ENCODE assay signal across 9 cellular contexts in the genomic region with DNA sequence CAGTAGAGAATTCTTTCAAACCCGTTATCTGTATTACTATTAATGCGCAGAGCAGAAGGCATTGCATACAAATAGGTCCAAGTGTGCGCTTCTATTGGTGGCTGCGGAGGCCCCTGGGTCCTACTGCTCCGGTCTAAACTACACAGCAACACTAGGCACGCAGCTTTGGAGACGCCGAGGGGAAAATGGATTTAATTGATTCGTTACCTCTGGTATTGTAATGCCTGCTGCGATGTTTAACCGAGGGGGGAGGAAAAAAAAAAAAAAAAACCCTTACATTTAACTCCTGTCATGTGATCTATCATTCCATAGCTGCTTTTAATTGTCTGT. TPM values are rescaled to one million over a fixed set of nuclear protein-coding genes. Genes with fewer than 3 reads are reported as not detected.
A peak's percentile ranks its signal among the peaks of the same experiment; 100 is the strongest.
DNase-seq lines count a peak whose midpoint lies in the region; ATAC-seq and TF ChIP-seq lines count a peak whose summit lies in the region.
"Had no signal": no experiment of that assay in that cellular context is flagged by ENCODE, and none has a peak within 500 bp of the region (broad histone marks: within the 10 kb centered on the region; RNA-seq: fewer than 3 reads in every experiment).

ROBO1 (minus strand) TSS at position 46 of the 330 bp plus-strand sequence.

- no peaks in the 10 kb centered on the region for H3K36me3 ChIP-seq in H7 (replicated peaks; ENCODE audit: control insufficient read depth, insufficient read depth, low read length)
- H3K36me3 ChIP-seq in SK-N-MC (ENCODE audit: insufficient read depth, low read length) = no peaks in the 10 kb centered on the region

- H3K4me3 ChIP-seq in H7 (ENCODE audit: insufficient read depth, low read depth, low read length) (peak within 1 kb of the TSS; percentile 44), SK-N-MC (peak within 1 kb of the TSS; percentile 84)

- peaks cover 2% of the 10 kb centered on the region for H3K27me3 Mint-ChIP-seq in glutamatergic neuron (ENCODE audit: unreplicated experiment)

- no peak within 1 kb of the TSS for H3K9ac ChIP-seq in SK-N-MC (ENCODE audit: insufficient read length)

- no peaks in the 10 kb centered on the region for H3K9me3 ChIP-seq in SK-N-MC (ENCODE audit: low read depth, low read length)

- H3K4me1 Mint-ChIP-seq in glutamatergic neuron (ENCODE audit: low read depth, unreplicated experiment) = peaks cover 7% of the 10 kb centered on the region
- H3K4me1 Mint-ChIP-seq: T-cell had no signal

- no peaks in the 10 kb centered on the region for H3K36me3 Mint-ChIP-seq in glutamatergic neuron (ENCODE audit: unreplicated experiment)
- H3K36me3 Mint-ChIP-seq: T-cell had no signal

- H3K27ac Mint-ChIP-seq in glutamatergic neuron (ENCODE audit: unreplicated experiment) = no peak within 1 kb of the TSS
- H3K27ac Mint-ChIP-seq: T-cell had no signal

- ATAC-seq in GM18907 (IDR thresholded peaks at IDR 0.05; ENCODE audit: unreplicated experiment) (no peak), GM19351 (IDR thresholded peaks at IDR 0.05; ENCODE audit: unreplicated experiment) (no peak)
- ATAC-seq: T-cell had no signal

- H3K27me3 ChIP-seq in H7 (ENCODE audit: control insufficient read depth, insufficient read depth, low read length) = peaks cover 31% of the 10 kb centered on the region

- no peak within 1 kb of the TSS for H3K4me3 Mint-ChIP-seq in glutamatergic neuron (ENCODE audit: unreplicated experiment)
- H3K4me3 Mint-ChIP-seq: T-cell had no signal

- H3K9me3 Mint-ChIP-seq in glutamatergic neuron (ENCODE audit: unreplicated experiment) = no peaks in the 10 kb centered on the region

- no peak for TF ChIP-seq CTCF in glutamatergic neuron (IDR thresholded peaks at IDR 0.05; ENCODE audit: partially characterized antibody, unreplicated experiment)

- H3K27ac ChIP-seq in SK-N-MC = no peak within 1 kb of the TSS

- DNase-seq in H7 = peak; percentile 16
- no peak for DNase-seq in SK-N-MC (ENCODE audit: low read depth, low spot score)
- peak; percentile 41 for DNase-seq in glutamatergic neuron
- no peak for DNase-seq in pulmonary artery endothelial cell (ENCODE audit: low read depth, low spot score)
- no peak for DNase-seq in EL
- DNase-seq in stimulated activated CD4-positive, alpha-beta T cell treated with anti-CD3 and anti-CD28 coated beads, Interleukin-15, amount 100 ng/mL, for 24 hours = no peak
- DNase-seq: T-cell had no signal

RNA-seq across cellular contexts. Expression of gene ROBO1, which starts in this region (rescaled TPM):
- total RNA-seq in H7 (2014; rRNA removed; shearing (Covaris generic)) = 34.5 and 71.2 TPM in 2 replicates
- total RNA-seq in glutamatergic neuron (ENCODE audit: unreplicated experiment) (505 TPM), pulmonary artery endothelial cell (16.8 and 26.4 TPM in 2 replicates)

Comparison
In these comparisons a context has a peak if more than half of its experiments do, and no peak if none do; other contexts are left out.
1. DNase-seq: peak in H7 (single experiment) and glutamatergic neuron (single experiment); none in SK-N-MC (single experiment), pulmonary artery endothelial cell (single experiment), EL (single experiment) and stimulated activated CD4-positive, alpha-beta T cell treated with anti-CD3 and anti-CD28 coated beads, Interleukin-15, amount 100 ng/mL, for 24 hours (single experiment).